ENCODE assay signal across 9 cellular contexts in genomic region chr7:48083114-48083830, GRCh38. TPM values are rescaled to one million over a fixed set of nuclear protein-coding genes. Genes with fewer than 3 reads are reported as not detected.
DNase-seq lines count a peak whose midpoint lies in the region; ATAC-seq and TF ChIP-seq lines count a peak whose summit lies in the region.
"Had no signal": no experiment of that assay in that cellular context is flagged by ENCODE, and none has a peak within 500 bp of the region (broad histone marks: within the 10 kb centered on the region; RNA-seq: fewer than 3 reads in every experiment).

No MANE protein-coding gene starts in this region.

- no peaks in the 10 kb centered on the region for H3K9me3 Mint-ChIP-seq in natural killer cell

- H3K36me3 ChIP-seq in PC-9 (ENCODE audit: low read depth): no peaks in the 10 kb centered on the region
- H3K36me3 ChIP-seq in testis (ENCODE audit: low read depth, missing control alignments): no peaks in the 10 kb centered on the region
- H3K36me3 ChIP-seq: sigmoid colon had no signal

- WGBS in testis, 2 donors: 75 to 83% methylated on average over 6 of the region's 6 CpGs

- POLR2A ChIA-PET in PC-9 (lab: Charles Lee; ENCODE audit: unreplicated experiment): interaction anchor here (0.6 to 0.9 kb wide), 3 partner anchors 12 to 1514 kb away, joined by 3 to 5 read pairs (median 3); no protein-coding TSS in a partner anchor

- no peak overlapping the region for H2AFZ ChIP-seq in PC-9

- ATAC-seq in natural killer cell: no peak

- CTCF ChIA-PET in PC-9 (lab: Charles Lee): no interaction called here

- H3K4me3 ChIP-seq in PC-9 (no peak overlapping the region), testis (no peak overlapping the region)
- H3K4me3 ChIP-seq: sigmoid colon had no signal

- H3K9me3 ChIP-seq in PC-9 (ENCODE audit: insufficient read depth, low read depth) (no peaks in the 10 kb centered on the region), testis (no peaks in the 10 kb centered on the region)
- H3K9me3 ChIP-seq: sigmoid colon had no signal

- H3K79me2 ChIP-seq in PC-9 (ENCODE audit: low read depth): no peaks in the 10 kb centered on the region

- TF ChIP-seq POLR2A in testis (IDR thresholded peaks at IDR 0.05): no peak

- H3K36me3 Mint-ChIP-seq in natural killer cell: no peaks in the 10 kb centered on the region

- in situ Hi-C loops in KBM-7 (cut with MboI; ENCODE audit: low pct_unique_long_range_greater_than_20kb, low sequenced_read_pairs): no loop called here

- no peaks in the 10 kb centered on the region for H4K20me1 ChIP-seq in PC-9 (ENCODE audit: insufficient read depth)

- no peaks in the 10 kb centered on the region for H3K27me3 Mint-ChIP-seq in natural killer cell (ENCODE audit: low read depth in 2 of 2)

- TF ChIP-seq CTCF in PC-9 (conservative IDR thresholded peaks at IDR 0.05) (no peak), natural killer cell (IDR thresholded peaks at IDR 0.05) (no peak), testis (IDR thresholded peaks at IDR 0.05) (no peak)

- no peaks in the 10 kb centered on the region for H3K9me2 ChIP-seq in PC-9 (ENCODE audit: insufficient read depth)

- intact Hi-C loops in PC-9 (cut with micrococcal nuclease; ENCODE audit: unreplicated experiment) (loop anchor here (10.0 kb wide), 1 partner anchor 608 kb away; no protein-coding TSS in a partner anchor), natural killer cell (cut with micrococcal nuclease) (no loop called here), testis (cut with DNase I; ENCODE audit: low total_unique reads) (no loop called here)

- peaks cover 67% of the 10 kb centered on the region for H3F3A ChIP-seq in PC-9 (ENCODE audit: insufficient read depth, low read depth)

- no TSS peak for BruUV-seq in PC-9 (replicated peaks; lab: Mats Ljungman, UMichigan)

- peak; percentile 90 for DNase-seq in Daoy (ENCODE audit: low read depth)
- peak; percentile 44 to 73 for DNase-seq in PC-9
- DNase-seq in central memory CD4-positive, alpha-beta T cell: peak; percentile 37
- no peak for DNase-seq in natural killer cell
- no peak for DNase-seq in KBM-7
- DNase-seq in testis: no peak
- DNase-seq in NCI-H748 (lab: John Stamatoyannopoulos, UW; ENCODE audit: unreplicated experiment): no peak
- DNase-seq in Ammon's horn (ENCODE audit: low spot score): no peak
- DNase-seq: sigmoid colon had no signal

- H3K27ac Mint-ChIP-seq in natural killer cell: peak overlapping the region; percentile 96 to 98

- H3K27me3 ChIP-seq in PC-9 (ENCODE audit: insufficient read depth, low read depth): no peaks in the 10 kb centered on the region
- no peaks in the 10 kb centered on the region for H3K27me3 ChIP-seq in testis
- H3K27me3 ChIP-seq: sigmoid colon had no signal

- H3K4me1 Mint-ChIP-seq in natural killer cell: peaks cover 45 to 49% of the 10 kb centered on the region in 2 donors

- peak overlapping the region; percentile 47 for H3K4me3 Mint-ChIP-seq in natural killer cell

- H3K27ac ChIP-seq in PC-9: peak overlapping the region; percentile 98
- H3K27ac ChIP-seq in testis: no peak overlapping the region
- H3K27ac ChIP-seq: sigmoid colon had no signal

- H3K4me1 ChIP-seq in PC-9 (replicated peaks; ENCODE audit: insufficient read depth): peaks cover 73% of the 10 kb centered on the region
- H3K4me1 ChIP-seq in testis: peaks cover 6% of the 10 kb centered on the region

- H3K4me2 ChIP-seq in PC-9: peak overlapping the region; percentile 57

RNA-seq across cellular contexts. Expression of gene UPP1, which starts 5.8 kb away (rescaled TPM):
- 47.3 and 50.8 TPM in 2 replicates for total RNA-seq in Daoy (2014; rRNA removed; shearing (Covaris generic))
- total RNA-seq in PC-9 (2021) (119 and 185 TPM in 2 replicates), natural killer cell (100 to 1,000 TPM in 2 of 3 donors, 10 to 100 TPM in 1; 98.5 to 121 (median 113) TPM), testis (10 to 100 TPM; 17.2 to 20.8 TPM)
- 13.1 TPM for polyA plus RNA-seq in testis (ENCODE audit: insufficient read depth, low read depth, low replicate concordance)

RNA-seq across cellular contexts. Expression of gene C7orf57, which starts 47.9 kb away (rescaled TPM):
- total RNA-seq in Daoy (2014; rRNA removed; shearing (Covaris generic)): 0.91 and 0.95 TPM in 2 replicates
- 0.90 and 2.5 TPM in 2 replicates for total RNA-seq in PC-9 (2021)
- total RNA-seq in natural killer cell: under 1 TPM in 1 of 3 donors, not detected in 2; 0.85 TPM
- 10 to 100 TPM in 1 of 2 donors, 1 to 10 TPM in 1; 2.8 to 12.3 TPM for total RNA-seq in testis
- 7.8 TPM for polyA plus RNA-seq in testis (ENCODE audit: insufficient read depth, low read depth, low replicate concordance)
- total RNA-seq: sigmoid colon had no signal
- polyA plus RNA-seq: sigmoid colon had no signal

RNA-seq across cellular contexts. Expression of gene SUN3, which starts 54.4 kb away (rescaled TPM):
- not detected in 2 replicates for total RNA-seq in Daoy (2014; rRNA removed; shearing (Covaris generic))
- total RNA-seq in PC-9 (2021) (0.24 TPM in 1 of 2 replicates, not detected in the other), natural killer cell (1 to 10 TPM in 1 of 3 donors, not detected in 2; 1.3 TPM), testis (10 to 100 TPM; 12.8 to 29.1 TPM)
- polyA plus RNA-seq in testis (ENCODE audit: insufficient read depth, low read depth, low replicate concordance): 64.5 TPM
- total RNA-seq: sigmoid colon had no signal

Comparison
In these comparisons a context has a peak if more than half of its experiments do, and no peak if none do; other contexts are left out.
1. DNase-seq: peak in Daoy (single experiment), PC-9 (2 of 2) and central memory CD4-positive, alpha-beta T cell (single experiment); none in natural killer cell (single experiment), KBM-7 (single experiment), testis (single experiment), NCI-H748 (single experiment) and Ammon's horn (single experiment).
2. RNA of gene SUN3, which starts 54.4 kb away (total RNA-seq): 12.8 to 29.1 TPM in testis; 1.3 TPM in natural killer cell, 0.24 TPM in PC-9 and not detected in Daoy; every median in the first group is over 4 times any median in the second.